In the genomic region with DNA sequence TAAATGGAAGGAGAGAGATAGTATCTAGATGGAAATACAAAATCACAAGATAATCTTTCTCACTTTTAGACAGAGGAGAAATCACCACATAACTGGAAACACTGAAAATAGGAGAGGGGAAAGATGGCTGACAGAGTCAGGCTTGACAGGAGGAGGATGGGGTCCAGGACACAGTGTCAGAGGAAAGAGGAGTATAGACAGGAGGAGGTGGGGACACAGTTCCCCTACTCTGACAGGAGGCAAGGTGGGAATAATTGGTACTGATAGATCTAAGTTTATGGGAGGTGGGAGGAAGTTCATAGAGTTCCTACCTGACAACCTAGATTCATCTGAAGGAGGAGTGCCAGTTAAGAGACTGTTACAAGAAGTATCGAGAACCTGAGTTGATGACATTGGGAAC, we compare ENCODE assay signal across 2 cellular contexts.
"Had no signal": no experiment of that assay in that cellular context is flagged by ENCODE, and none has a peak within 500 bp of the region (broad histone marks: within the 10 kb centered on the region; RNA-seq: fewer than 3 reads in every experiment).

No MANE protein-coding gene starts in this region.

- DNase-seq: GDM1, GF-D8 had no signal
